ENCODE assay signal across 17 cellular contexts in the genomic region with DNA sequence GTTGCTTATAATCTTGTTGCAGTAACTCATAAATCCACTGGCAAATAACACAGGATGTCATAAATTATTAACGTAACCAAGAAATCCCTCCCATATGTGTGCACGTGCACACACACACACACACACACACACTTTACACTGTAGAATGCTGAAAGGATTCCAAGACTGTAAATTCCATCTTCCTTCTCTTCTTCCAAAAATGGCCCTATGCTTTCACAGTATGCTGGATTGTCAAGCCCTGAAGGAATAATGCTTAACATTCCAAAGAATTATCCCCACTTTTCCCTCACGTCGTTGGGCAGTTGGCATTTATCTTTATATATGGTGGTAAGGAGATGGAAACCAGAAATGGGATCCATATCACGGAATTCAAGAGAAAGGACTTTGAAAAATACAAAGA.
DNase-seq lines count a peak whose midpoint lies in the region; ATAC-seq and TF ChIP-seq lines count a peak whose summit lies in the region.
"Had no signal": no experiment of that assay in that cellular context is flagged by ENCODE, and none has a peak within 500 bp of the region (broad histone marks: within the 10 kb centered on the region; RNA-seq: fewer than 3 reads in every experiment).

No MANE protein-coding gene starts in this region.

- H3K27me3 Mint-ChIP-seq in natural killer cell (ENCODE audit: low read depth in 2 of 2) (no peaks in the 10 kb centered on the region), mesothelial cell of epicardium (ENCODE audit: low read depth) (no peaks in the 10 kb centered on the region)
- no peaks in the 10 kb centered on the region for H3K27me3 Mint-ChIP-seq in natural killer cell treated with Interleukin-12 subunit alpha and Interleukin-12 subunit beta and Interleukin-15 and Interleukin-18, amount 100 ng/mL, for 72 hours
- H3K27me3 Mint-ChIP-seq: CD4-positive, alpha-beta T cell had no signal

- H3K27ac ChIP-seq in SK-N-MC, result peak overlapping the region; percentile 72
- H3K27ac ChIP-seq: BLaER1 treated with 17β-estradiol and CSF1 and Interleukin-3, amounts not matched to agents 10 nM and 100 nM; HL-60 had no signal

- no peak overlapping the region for H3K4me3 ChIP-seq in SK-N-MC
- H3K4me3 ChIP-seq: BLaER1 treated with 17β-estradiol and CSF1 and Interleukin-3, amounts not matched to agents 10 nM and 100 nM; HAP-1; K562 had no signal

- H3K9me3 Mint-ChIP-seq in natural killer cell (no peaks in the 10 kb centered on the region), mesothelial cell of epicardium (peaks cover 9% of the 10 kb centered on the region)
- peaks cover 7% of the 10 kb centered on the region for H3K9me3 Mint-ChIP-seq in natural killer cell treated with Interleukin-12 subunit alpha and Interleukin-12 subunit beta and Interleukin-15 and Interleukin-18, amount 100 ng/mL, for 72 hours
- H3K9me3 Mint-ChIP-seq: CD4-positive, alpha-beta T cell had no signal

- ATAC-seq in natural killer cell (no peak), HG03469 (IDR thresholded peaks at IDR 0.05; ENCODE audit: unreplicated experiment) (no peak)
- no peak for ATAC-seq in natural killer cell treated with Interleukin-12 subunit alpha and Interleukin-12 subunit beta and Interleukin-15 and Interleukin-18, amount 100 ng/mL, for 72 hours
- ATAC-seq: K562 had no signal

- H3K36me3 Mint-ChIP-seq in natural killer cell (no peaks in the 10 kb centered on the region), mesothelial cell of epicardium (no peaks in the 10 kb centered on the region)
- peaks cover 9% of the 10 kb centered on the region for H3K36me3 Mint-ChIP-seq in natural killer cell treated with Interleukin-12 subunit alpha and Interleukin-12 subunit beta and Interleukin-15 and Interleukin-18, amount 100 ng/mL, for 72 hours

- TF ChIP-seq CTCF in natural killer cell (IDR thresholded peaks at IDR 0.05) (no peak), mesothelial cell of epicardium (IDR thresholded peaks at IDR 0.05; ENCODE audit: unreplicated experiment) (no peak)

- no peaks in the 10 kb centered on the region for H3K9me3 ChIP-seq in SK-N-MC (ENCODE audit: low read depth, low read length)
- H3K9me3 ChIP-seq: HAP-1 had no signal

- no peak overlapping the region for H3K9ac ChIP-seq in SK-N-MC (ENCODE audit: insufficient read length)
- H3K9ac ChIP-seq: BLaER1 treated with 17β-estradiol and CSF1 and Interleukin-3, amounts not matched to agents 10 nM and 100 nM had no signal

- intact Hi-C loops in natural killer cell (cut with micrococcal nuclease), result no loop called here

- H3K27ac Mint-ChIP-seq in natural killer cell, result peak overlapping the region; percentile 31 to 72
- peak overlapping the region in 1 of 2 donors; percentile 3 for H3K27ac Mint-ChIP-seq in natural killer cell treated with Interleukin-12 subunit alpha and Interleukin-12 subunit beta and Interleukin-15 and Interleukin-18, amount 100 ng/mL, for 72 hours
- peak overlapping the region; percentile 51 for H3K27ac Mint-ChIP-seq in mesothelial cell of epicardium
- H3K27ac Mint-ChIP-seq: CD4-positive, alpha-beta T cell had no signal

- DNase-seq in natural killer cell (no peak), SK-N-MC (ENCODE audit: low read depth, low spot score) (no peak), mesothelial cell of epicardium (ENCODE audit: low spot score in 2 of 2, unreplicated experiment in 2 of 2) (no peak), cerebellar cortex (ENCODE audit: low spot score) (no peak), DMS 273 (lab: John Stamatoyannopoulos, UW; ENCODE audit: unreplicated experiment) (no peak)
- no peak for DNase-seq in natural killer cell treated with Interleukin-12 subunit alpha and Interleukin-12 subunit beta and Interleukin-15 and Interleukin-18, amount 100 ng/mL, for 72 hours (ENCODE audit: low spot score)
- DNase-seq: 8988T; AML-193; Calu3; CD4-positive, alpha-beta T cell; DMS79; GDM1 had no signal

- H3K36me3 ChIP-seq in SK-N-MC (ENCODE audit: insufficient read depth, low read length), result no peaks in the 10 kb centered on the region
- H3K36me3 ChIP-seq: BLaER1 treated with 17β-estradiol and CSF1 and Interleukin-3, amounts not matched to agents 10 nM and 100 nM; HAP-1 had no signal

- H3K4me3 Mint-ChIP-seq in natural killer cell (peak overlapping the region; percentile 25), mesothelial cell of epicardium (no peak overlapping the region)
- H3K4me3 Mint-ChIP-seq in natural killer cell treated with Interleukin-12 subunit alpha and Interleukin-12 subunit beta and Interleukin-15 and Interleukin-18, amount 100 ng/mL, for 72 hours, result no peak overlapping the region
- H3K4me3 Mint-ChIP-seq: CD4-positive, alpha-beta T cell had no signal

- peaks cover 89 to 98% of the 10 kb centered on the region in 2 donors for H3K4me1 Mint-ChIP-seq in natural killer cell
- H3K4me1 Mint-ChIP-seq in natural killer cell treated with Interleukin-12 subunit alpha and Interleukin-12 subunit beta and Interleukin-15 and Interleukin-18, amount 100 ng/mL, for 72 hours (ENCODE audit: low read depth in 2 of 2), result peaks cover 72 to 75% of the 10 kb centered on the region in 2 donors
- H3K4me1 Mint-ChIP-seq in mesothelial cell of epicardium, result peaks cover 13% of the 10 kb centered on the region
